In genomic region chr2:79369127-79369526, GRCh38 we compare ENCODE assay signal across 1 cellular context.
TF ChIP-seq lines count a peak whose summit lies in the region.

No MANE protein-coding gene starts in this region.

TF ChIP-seq in H1, 55 proteins besides CTCF, POLR2A, EP300 and RAD21:
- TF ChIP-seq BRCA1 (IDR thresholded peaks at IDR 0.05; ENCODE audit: low read depth, low read length) (no peak), NANOG (IDR thresholded peaks at IDR 0.05; ENCODE audit: insufficient read depth, low read depth, low read length, poor library complexity, severe bottlenecking) (no peak), SP1 (IDR thresholded peaks at IDR 0.05; ENCODE audit: low read depth, low read length) (no peak), USF2 (IDR thresholded peaks at IDR 0.05; ENCODE audit: low read length) (no peak), BACH1 (IDR thresholded peaks at IDR 0.05; ENCODE audit: low read length) (no peak), POLR2AphosphoS5 (IDR thresholded peaks at IDR 0.05; ENCODE audit: low read depth, low read length) (no peak)
